Comparison of ENCODE assay signal across 1 cellular context in the genomic region with DNA sequence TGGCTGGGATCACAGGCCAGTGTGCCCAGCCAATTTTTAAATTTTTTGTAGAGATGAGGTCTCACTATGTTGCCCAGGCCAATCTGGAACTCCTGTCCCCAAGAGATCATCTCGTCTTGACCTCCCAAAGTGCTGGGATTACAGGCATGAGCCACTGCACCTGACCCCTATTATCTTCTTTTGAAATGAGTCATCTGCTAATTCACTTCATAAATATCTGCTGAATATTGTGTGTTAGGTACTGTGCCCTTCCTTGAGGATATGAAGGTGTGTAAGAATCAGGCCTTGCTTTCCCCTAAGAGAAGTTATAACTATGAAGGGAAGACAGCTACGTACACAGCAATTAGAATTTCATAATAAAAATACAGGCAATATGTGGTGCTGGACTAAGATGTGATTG.
TF ChIP-seq lines count a peak whose summit lies in the region.

No MANE protein-coding gene starts in this region.

TF ChIP-seq in GM12878, 131 proteins besides CTCF, POLR2A, EP300 and RAD21:
- TF ChIP-seq JUNB (IDR thresholded peaks at IDR 0.05) (peak; percentile 13; the same call in 1 of the 2 replicates), POLR2AphosphoS2 (IDR thresholded peaks at IDR 0.05; ENCODE audit: low read depth, low read length) (no peak)
